In genomic region chr7:935321-936130, GRCh38 we compare ENCODE assay signal across 18 cellular contexts. TPM values are rescaled to one million over a fixed set of nuclear protein-coding genes. Genes with fewer than 3 reads are reported as not detected.
DNase-seq lines count a peak whose midpoint lies in the region; ATAC-seq and TF ChIP-seq lines count a peak whose summit lies in the region.
"Had no signal": no experiment of that assay in that cellular context is flagged by ENCODE, and none has a peak within 500 bp of the region (broad histone marks: within the 10 kb centered on the region; RNA-seq: fewer than 3 reads in every experiment).

No MANE protein-coding gene starts in this region.

- DNase-seq in GM10266 (ENCODE audit: extremely low spot score), result peak; percentile 59
- peak in 2 of 3 donors; percentile 20 to 47 for DNase-seq in mucosa of descending colon
- no peak for DNase-seq in kidney tubule cell (ENCODE audit: low spot score)
- no peak for DNase-seq in activated T-cell treated with anti-CD3 and anti-CD28 coated beads, Interleukin-2, amount 50 U/mL, for 24 hours
- no peak for DNase-seq in dermis blood vessel endothelial cell
- DNase-seq: central memory CD4-positive, alpha-beta T cell; DMS79 treated with DMSO at 0.1 percent for 48 hours; erythroblast; NCI-H1105 treated with DMSO at 0.1 percent for 48 hours; T-cell had no signal

- peak overlapping the region; percentile 67 for H3K4me3 Mint-ChIP-seq in activated T-helper 17 cell treated with anti-CD3 and anti-CD28 coated beads, Interleukin-2, amount 50 U/mL, for 72 hours
- no peak overlapping the region for H3K4me3 Mint-ChIP-seq in activated T-cell treated with anti-CD3 and anti-CD28 coated beads, Interleukin-2, amount 50 U/mL, for 24 hours
- H3K4me3 Mint-ChIP-seq: activated naive CD4-positive, alpha-beta T cell treated with anti-CD3 and anti-CD28 coated beads for 36 hours; nephron; T-cell had no signal

- H3K27me3 ChIP-seq in BLaER1 treated with 17β-estradiol and CSF1 and Interleukin-3, amounts not matched to agents 10 nM and 100 nM, result no peaks in the 10 kb centered on the region
- H3K27me3 ChIP-seq: foreskin keratinocyte had no signal

- H3K27ac ChIP-seq in BLaER1 treated with 17β-estradiol and CSF1 and Interleukin-3, amounts not matched to agents 10 nM and 100 nM, result peak overlapping the region in 8 of 11 experiments; percentile 34 to 93 (median 68); a peak in 10 of 22 replicates
- H3K27ac ChIP-seq: foreskin keratinocyte had no signal

- intact Hi-C loops in mucosa of descending colon (cut with DNase I, micrococcal nuclease), result no loop called here

- H3K27me3 Mint-ChIP-seq in activated T-helper 17 cell treated with anti-CD3 and anti-CD28 coated beads, Interleukin-2, amount 50 U/mL, for 72 hours, result no peaks in the 10 kb centered on the region
- H3K27me3 Mint-ChIP-seq in activated T-cell treated with anti-CD3 and anti-CD28 coated beads, Interleukin-2, amount 50 U/mL, for 24 hours, result no peaks in the 10 kb centered on the region
- H3K27me3 Mint-ChIP-seq: stimulated activated naive CD8-positive, alpha-beta T cell treated with anti-CD3 and anti-CD28 coated beads, Interleukin-15, amount 100 ng/mL, for 72 hours; T-cell had no signal

- H4K20me1 ChIP-seq in BLaER1 treated with 17β-estradiol and CSF1 and Interleukin-3, amounts not matched to agents 10 nM and 100 nM, result peaks cover 0 to 29% (median 18%) of the 10 kb centered on the region in 11 experiments; a peak in 12 of 22 replicates

- H3K27ac Mint-ChIP-seq in activated T-helper 17 cell treated with anti-CD3 and anti-CD28 coated beads, Interleukin-2, amount 50 U/mL, for 72 hours, result no peak overlapping the region
- H3K27ac Mint-ChIP-seq in activated T-cell treated with anti-CD3 and anti-CD28 coated beads, Interleukin-2, amount 50 U/mL, for 24 hours, result no peak overlapping the region
- H3K27ac Mint-ChIP-seq: activated naive CD4-positive, alpha-beta T cell treated with anti-CD3 and anti-CD28 coated beads for 36 hours; nephron had no signal

- peaks cover 9 to 20% (median 10%) of the 10 kb centered on the region in 11 experiments; a peak in 20 of 22 replicates for H3K9me3 ChIP-seq in BLaER1 treated with 17β-estradiol and CSF1 and Interleukin-3, amounts not matched to agents 10 nM and 100 nM (replicated peaks in 1 of 11)
- H3K9me3 ChIP-seq in mucosa of descending colon, result no peaks in the 10 kb centered on the region

- no peak overlapping the region for H3K4me3 ChIP-seq in BLaER1 treated with 17β-estradiol and CSF1 and Interleukin-3, amounts not matched to agents 10 nM and 100 nM
- H3K4me3 ChIP-seq in mucosa of descending colon, result no peak overlapping the region

- no peak for ATAC-seq in activated T-helper 17 cell treated with anti-CD3 and anti-CD28 coated beads, Interleukin-2, amount 50 U/mL, for 72 hours (replicated peaks)
- ATAC-seq in mucosa of descending colon, result no peak

- H3K36me3 ChIP-seq in BLaER1 treated with 17β-estradiol and CSF1 and Interleukin-3, amounts not matched to agents 10 nM and 100 nM, result peaks cover 12 to 60% (median 38%) of the 10 kb centered on the region in 11 experiments; a peak in 19 of 22 replicates
- H3K36me3 ChIP-seq in mucosa of descending colon (ENCODE audit: low read depth), result no peaks in the 10 kb centered on the region

- H3K4me2 ChIP-seq in BLaER1 treated with 17β-estradiol and CSF1 and Interleukin-3, amounts not matched to agents 10 nM and 100 nM, result peak overlapping the region; percentile 45 to 92 (median 75)

- H3K4me1 Mint-ChIP-seq in activated T-helper 17 cell treated with anti-CD3 and anti-CD28 coated beads, Interleukin-2, amount 50 U/mL, for 72 hours, result peaks cover 13% of the 10 kb centered on the region
- H3K4me1 Mint-ChIP-seq in activated T-cell treated with anti-CD3 and anti-CD28 coated beads, Interleukin-2, amount 50 U/mL, for 24 hours (ENCODE audit: low read depth), result peaks cover 38% of the 10 kb centered on the region
- H3K4me1 Mint-ChIP-seq: nephron had no signal

- no peaks in the 10 kb centered on the region for H3K9me3 Mint-ChIP-seq in activated T-helper 17 cell treated with anti-CD3 and anti-CD28 coated beads, Interleukin-2, amount 50 U/mL, for 72 hours
- H3K9me3 Mint-ChIP-seq in activated T-cell treated with anti-CD3 and anti-CD28 coated beads, Interleukin-2, amount 50 U/mL, for 24 hours, result peaks cover 9% of the 10 kb centered on the region

- TF ChIP-seq CTCF in GM10266 (IDR thresholded peaks at IDR 0.05; ENCODE audit: control insufficient read depth, insufficient read depth, low read depth, missing control alignments), result no peak
- no peak for TF ChIP-seq CTCF in mucosa of descending colon (IDR thresholded peaks at IDR 0.05)

- peaks cover 53 to 91% (median 85%) of the 10 kb centered on the region in 10 experiments for H3K4me1 ChIP-seq in BLaER1 treated with 17β-estradiol and CSF1 and Interleukin-3, amounts not matched to agents 10 nM and 100 nM
- no peaks in the 10 kb centered on the region for H3K4me1 ChIP-seq in mucosa of descending colon (ENCODE audit: low read depth)

- peak overlapping the region in 2 of 11 experiments; percentile 60 to 65; a peak in 3 of 22 replicates for H3K9ac ChIP-seq in BLaER1 treated with 17β-estradiol and CSF1 and Interleukin-3, amounts not matched to agents 10 nM and 100 nM

- H3K36me3 Mint-ChIP-seq in activated T-helper 17 cell treated with anti-CD3 and anti-CD28 coated beads, Interleukin-2, amount 50 U/mL, for 72 hours (ENCODE audit: low read depth), result peaks cover 8% of the 10 kb centered on the region
- H3K36me3 Mint-ChIP-seq in activated T-cell treated with anti-CD3 and anti-CD28 coated beads, Interleukin-2, amount 50 U/mL, for 24 hours (ENCODE audit: low read depth), result peaks cover 52% of the 10 kb centered on the region
- H3K36me3 Mint-ChIP-seq: T-cell had no signal

RNA-seq across cellular contexts. Expression of gene ADAP1, which starts 19.0 kb away (rescaled TPM):
- 10 to 100 TPM in 1 of 2 donors, 1 to 10 TPM in 1; 2.3 to 23.7 TPM for total RNA-seq in activated T-helper 17 cell treated with anti-CD3 and anti-CD28 coated beads, Interleukin-2, amount 50 U/mL, for 72 hours
- 100 to 1,000 TPM in 1 of 3 donors, 10 to 100 TPM in 2; 80.7 to 153 (median 98.8) TPM for total RNA-seq in mucosa of descending colon
- total RNA-seq in dermis blood vessel endothelial cell, result 1.7 and 2.9 TPM in 2 replicates

RNA-seq across cellular contexts. Expression of gene COX19, which starts 39.8 kb away (rescaled TPM):
- 10 to 100 TPM; 13.7 to 20.8 TPM for total RNA-seq in activated T-helper 17 cell treated with anti-CD3 and anti-CD28 coated beads, Interleukin-2, amount 50 U/mL, for 72 hours
- total RNA-seq in mucosa of descending colon (10 to 100 TPM; 14.9 to 20.9 (median 15.8) TPM), dermis blood vessel endothelial cell (7.2 and 12.4 TPM in 2 replicates)

RNA-seq across cellular contexts. Expression of gene CYP2W1, which starts 47.5 kb away (rescaled TPM):
- not detected for total RNA-seq in activated T-helper 17 cell treated with anti-CD3 and anti-CD28 coated beads, Interleukin-2, amount 50 U/mL, for 72 hours
- total RNA-seq in mucosa of descending colon (1 to 10 TPM in 2 of 3 donors, under 1 TPM in 1; 0.47 to 2.3 (median 2.1) TPM), dermis blood vessel endothelial cell (not detected in 2 replicates)
- total RNA-seq: activated naive CD4-positive, alpha-beta T cell treated with anti-CD3 and anti-CD28 coated beads for 36 hours; foreskin keratinocyte; mesenteric fat pad; skeletal muscle tissue had no signal

RNA-seq across cellular contexts. Expression of gene GET4, which starts 59.2 kb away (rescaled TPM):
- 10 to 100 TPM; 17.1 to 43.0 TPM for total RNA-seq in activated T-helper 17 cell treated with anti-CD3 and anti-CD28 coated beads, Interleukin-2, amount 50 U/mL, for 72 hours
- total RNA-seq in mucosa of descending colon (10 to 100 TPM; 36.9 to 48.8 (median 48.2) TPM), dermis blood vessel endothelial cell (35.4 and 45.0 TPM in 2 replicates)

Comparison
In these comparisons a context has a peak if more than half of its experiments do, and no peak if none do; other contexts are left out.
1. DNase-seq: peak in GM10266 (single experiment) and mucosa of descending colon (2 of 3); none in kidney tubule cell (single experiment), activated T-cell treated with anti-CD3 and anti-CD28 coated beads, Interleukin-2, amount 50 U/mL, for 24 hours (single experiment) and dermis blood vessel endothelial cell (single experiment).